ENCODE assay signal across 15 cellular contexts in the genomic region with DNA sequence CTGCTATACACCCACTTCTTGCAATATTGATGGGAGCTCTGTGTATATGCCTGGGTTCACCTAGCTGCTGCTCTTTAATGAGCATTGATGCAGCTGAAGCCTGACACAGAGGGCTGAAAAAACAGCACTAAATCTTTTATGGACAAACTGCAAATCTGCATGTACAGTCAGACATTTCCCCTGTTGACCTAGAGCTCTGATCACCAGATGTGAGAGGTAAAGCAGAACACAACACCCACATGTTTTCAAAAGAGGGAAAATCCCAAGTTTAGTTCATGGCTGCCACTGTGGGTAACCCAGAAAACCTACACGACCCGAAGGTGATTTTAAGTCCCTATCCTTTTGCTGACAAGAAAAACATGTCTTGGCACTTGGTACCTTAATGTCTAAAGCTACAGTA.
DNase-seq lines count a peak whose midpoint lies in the region; ATAC-seq and TF ChIP-seq lines count a peak whose summit lies in the region.
"Had no signal": no experiment of that assay in that cellular context is flagged by ENCODE, and none has a peak within 500 bp of the region (broad histone marks: within the 10 kb centered on the region; RNA-seq: fewer than 3 reads in every experiment).

No MANE protein-coding gene starts in this region.

- peak overlapping the region; percentile 22 for H3K4me2 ChIP-seq in OCI-LY3 (ENCODE audit: low read length)
- H3K4me2 ChIP-seq in neuronal stem cell (ENCODE audit: insufficient read depth, low read length, poor library complexity, severe bottlenecking): no peak overlapping the region
- H3K4me2 ChIP-seq: A549, GM23338 had no signal

- H3K36me3 Mint-ChIP-seq in chondrocyte (ENCODE audit: low read depth): no peaks in the 10 kb centered on the region
- H3K36me3 Mint-ChIP-seq: CD4-positive, alpha-beta memory T cell; IgD-negative memory B cell had no signal

- no peak overlapping the region for H4K91ac ChIP-seq in neuronal stem cell (ENCODE audit: low read depth, low read length, poor library complexity)

- no peaks in the 10 kb centered on the region for H3K79me2 ChIP-seq in OCI-LY3 (ENCODE audit: low read length)

- H3K36me3 ChIP-seq in OCI-LY3 (replicated peaks; ENCODE audit: low read depth, low read length): no peaks in the 10 kb centered on the region
- no peaks in the 10 kb centered on the region for H3K36me3 ChIP-seq in neuronal stem cell (replicated peaks in 1 of 2; ENCODE audit: control insufficient read depth in 2 of 2, insufficient read depth in 2 of 2, low read length in 2 of 2)
- H3K36me3 ChIP-seq: BE2C had no signal

- H4K8ac ChIP-seq in neuronal stem cell (ENCODE audit: low read depth, low read length): no peak overlapping the region

- H3K27ac ChIP-seq in OCI-LY3 (ENCODE audit: low read length) (no peak overlapping the region), neuronal stem cell (replicated peaks; ENCODE audit: low read length) (no peak overlapping the region)
- H3K27ac ChIP-seq: A549, C4-2B had no signal

- peaks cover 31% of the 10 kb centered on the region for H3K4me1 ChIP-seq in OCI-LY3 (ENCODE audit: low read length)
- peaks cover 2 to 15% of the 10 kb centered on the region in 2 donors for H3K4me1 ChIP-seq in neuronal stem cell (ENCODE audit: control insufficient read depth in 2 of 2, insufficient read depth in 1 of 2, low read depth in 1 of 2, low read length in 2 of 2)
- H3K4me1 ChIP-seq: A549 had no signal

- no peaks in the 10 kb centered on the region for H3K27me3 ChIP-seq in OCI-LY3 (ENCODE audit: low read depth, low read length)
- no peaks in the 10 kb centered on the region for H3K27me3 ChIP-seq in neuronal stem cell (ENCODE audit: control insufficient read depth in 3 of 3, insufficient read depth in 3 of 3, low read depth in 1 of 3, low read length in 3 of 3)
- H3K27me3 ChIP-seq: BE2C had no signal

- H2BK12ac ChIP-seq in neuronal stem cell (ENCODE audit: low read length): no peak overlapping the region

- no peak overlapping the region for H3K18ac ChIP-seq in neuronal stem cell (ENCODE audit: low read length)

- H2BK15ac ChIP-seq in neuronal stem cell (ENCODE audit: low read length): no peak overlapping the region

- H3K4me3 ChIP-seq in OCI-LY3 (ENCODE audit: low read length) (no peak overlapping the region), fibroblast of mammary gland (ENCODE audit: control insufficient read depth, low read depth, low read length) (no peak overlapping the region), neuronal stem cell (ENCODE audit: low read length in 2 of 2) (no peak overlapping the region)
- H3K4me3 ChIP-seq: A549, GM23338 had no signal

- H3K27ac Mint-ChIP-seq in chondrocyte (ENCODE audit: unreplicated experiment): no peak overlapping the region
- H3K27ac Mint-ChIP-seq: CD4-positive, alpha-beta memory T cell; GM23338; IgD-negative memory B cell had no signal

- H3K4me1 Mint-ChIP-seq in chondrocyte (ENCODE audit: low read depth): peaks cover 5% of the 10 kb centered on the region
- H3K4me1 Mint-ChIP-seq: CD4-positive, alpha-beta memory T cell; IgD-negative memory B cell had no signal

- no peaks in the 10 kb centered on the region for H3K79me1 ChIP-seq in neuronal stem cell (ENCODE audit: low read depth, low read length)

- H2BK5ac ChIP-seq in neuronal stem cell (ENCODE audit: low read length): no peak overlapping the region

- H3K23ac ChIP-seq in neuronal stem cell (ENCODE audit: low read depth, low read length, poor library complexity): no peak overlapping the region

- no peak overlapping the region for H2AK5ac ChIP-seq in neuronal stem cell (ENCODE audit: low read depth, low read length)

- WGBS in neuronal stem cell (ENCODE audit: extremely low coverage in 2 of 2, insufficient read length in 2 of 2, insufficient replicate concordance in 1 of 2), 2 donors: no CpG with 5 or more reads among the region's 2 CpGs

- H3K14ac ChIP-seq in neuronal stem cell (ENCODE audit: low read length): no peak overlapping the region

- H2BK120ac ChIP-seq in neuronal stem cell (ENCODE audit: low read depth, low read length): no peak overlapping the region

- no peaks in the 10 kb centered on the region for H3K27me3 Mint-ChIP-seq in chondrocyte (ENCODE audit: low read depth)

- ATAC-seq in GM19463 (IDR thresholded peaks at IDR 0.05; ENCODE audit: unreplicated experiment): no peak
- ATAC-seq: A549, GM23338 had no signal

- no peaks in the 10 kb centered on the region for H3K9me3 Mint-ChIP-seq in chondrocyte (ENCODE audit: low read depth)
- H3K9me3 Mint-ChIP-seq: GM23338, IgD-negative memory B cell had no signal

- TF ChIP-seq CTCF in GM20000 (IDR thresholded peaks at IDR 0.05; ENCODE audit: extremely low read depth, missing control alignments) (no peak), OCI-LY3 (IDR thresholded peaks at IDR 0.05; ENCODE audit: low read depth, low read length) (no peak), fibroblast of mammary gland (conservative IDR thresholded peaks at IDR 0.05; ENCODE audit: control insufficient read depth, insufficient read depth, low read depth, low read length) (no peak), chondrocyte (IDR thresholded peaks at IDR 0.05) (no peak)

- no peak overlapping the region for H3K4ac ChIP-seq in neuronal stem cell (ENCODE audit: low read length)

- DNase-seq in GM20000 (ENCODE audit: low spot score) (peak; percentile 17), fibroblast of mammary gland (ENCODE audit: low read depth) (peak; percentile 43), chondrocyte (ENCODE audit: low spot score) (no peak), neuronal stem cell (ENCODE audit: low spot score) (no peak)
- DNase-seq in stimulated activated CD4-positive, alpha-beta T cell treated with anti-CD3 and anti-CD28 coated beads, Interleukin-2, amount 100 ng/mL, for 24 hours: no peak
- DNase-seq: BE2C; CD4-positive, alpha-beta memory T cell; DMS79; H7 had no signal

- H3K9me3 ChIP-seq in OCI-LY3 (ENCODE audit: insufficient read depth, low read length) (no peaks in the 10 kb centered on the region), neuronal stem cell (replicated peaks in 1 of 2; ENCODE audit: control insufficient read depth in 2 of 2, insufficient read depth in 1 of 2, low read depth in 1 of 2, low read length in 2 of 2) (no peaks in the 10 kb centered on the region)
- H3K9me3 ChIP-seq: A549, BE2C had no signal

- H2AFZ ChIP-seq in OCI-LY3 (ENCODE audit: low read depth, low read length) (no peak overlapping the region), neuronal stem cell (ENCODE audit: low read length) (no peak overlapping the region)
- H2AFZ ChIP-seq: GM23338 had no signal

- H3K4me3 Mint-ChIP-seq in chondrocyte (ENCODE audit: unreplicated experiment): no peak overlapping the region
- H3K4me3 Mint-ChIP-seq: CD4-positive, alpha-beta memory T cell; GM23338; IgD-negative memory B cell had no signal

- no peaks in the 10 kb centered on the region for H4K20me1 ChIP-seq in OCI-LY3 (ENCODE audit: insufficient read depth, low read length)

- H3K9ac ChIP-seq in OCI-LY3 (ENCODE audit: low read length): no peak overlapping the region
- H3K9ac ChIP-seq in neuronal stem cell (ENCODE audit: low read depth, low read length, poor library complexity): no peak overlapping the region

Comparison
In these comparisons a context has a peak if more than half of its experiments do, and no peak if none do; other contexts are left out.
1. DNase-seq: peak in GM20000 (single experiment) and fibroblast of mammary gland (single experiment); none in chondrocyte (single experiment), neuronal stem cell (single experiment) and stimulated activated CD4-positive, alpha-beta T cell treated with anti-CD3 and anti-CD28 coated beads, Interleukin-2, amount 100 ng/mL, for 24 hours (0 of 2).